Comparison of ENCODE assay signal across 6 cellular contexts in the genomic region with DNA sequence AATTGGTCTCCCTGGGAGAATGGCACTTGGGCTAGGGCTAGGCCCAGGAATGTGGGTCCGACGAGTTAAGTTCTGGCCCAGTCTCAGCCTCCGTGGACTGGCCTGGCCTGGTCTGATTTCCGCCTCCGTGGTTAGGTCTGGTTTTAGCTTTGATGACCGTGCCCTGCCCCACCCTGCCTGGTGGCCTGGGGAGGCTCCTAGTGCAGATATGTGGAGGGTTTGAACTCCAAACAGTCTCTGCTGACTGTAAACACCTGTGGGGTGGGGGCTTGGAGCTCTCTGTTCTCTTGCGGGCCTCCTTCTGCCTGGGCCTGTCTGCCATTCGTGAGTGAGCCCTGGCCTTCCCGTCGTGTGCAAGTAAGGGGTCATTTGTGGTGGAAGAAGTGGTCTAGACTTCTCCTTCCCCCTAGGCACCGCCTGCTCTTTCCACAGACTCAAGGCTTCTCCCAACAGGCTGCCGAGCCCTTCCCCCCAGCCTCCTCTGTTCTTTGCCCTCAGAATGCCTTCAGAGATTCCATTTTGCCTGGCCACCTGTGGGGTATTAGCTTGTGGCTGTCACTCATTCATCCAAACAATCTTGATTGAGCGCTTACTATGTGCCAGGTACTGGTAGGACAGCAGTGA. TPM values are rescaled to one million over a fixed set of nuclear protein-coding genes. Genes with fewer than 3 reads are reported as not detected.
DNase-seq lines count a peak whose midpoint lies in the region; ATAC-seq, FAIRE-seq and TF ChIP-seq lines count a peak whose summit lies in the region.

No MANE protein-coding gene starts in this region.

- peaks cover 0 to 17% (median 6%) of the 10 kb centered on the region in 9 donors for H3K36me3 ChIP-seq in heart left ventricle
- peaks cover 0 to 5% (median 0%) of the 10 kb centered on the region in 3 donors for H3K36me3 ChIP-seq in tibial artery

- H3K9me3 Mint-ChIP-seq in activated T-cell treated with anti-CD3 and anti-CD28 coated beads, Interleukin-2, amount 50 U/mL, for 72 hours = no peaks in the 10 kb centered on the region

- FAIRE-seq in urothelium cell line (lab: Jason Lieb, UNC) = no peak

- no peaks in the 10 kb centered on the region for H3K27me3 Mint-ChIP-seq in activated T-cell treated with anti-CD3 and anti-CD28 coated beads, Interleukin-2, amount 50 U/mL, for 72 hours (ENCODE audit: low read depth)

- no peak for DNase-seq in activated T-cell treated with anti-CD3 and anti-CD28 coated beads, Interleukin-2, amount 50 U/mL, for 72 hours
- DNase-seq in activated T-cell treated with anti-CD3 and anti-CD28 coated beads, Interleukin-2, amount 50 U/mL, for 1 hour = no peak
- DNase-seq in heart left ventricle = peak in 2 of 5 donors; percentile 19 to 55
- no peak for DNase-seq in tibial artery
- DNase-seq in stimulated activated CD4-positive, alpha-beta T cell treated with anti-CD3 and anti-CD28 coated beads, Interleukin-2, amount 100 ng/mL, for 48 hours = no peak
- DNase-seq in urothelium cell line (ENCODE audit: low spot score) = no peak

- H3K9me3 ChIP-seq in heart left ventricle (no peaks in the 10 kb centered on the region), tibial artery (no peaks in the 10 kb centered on the region)

- H3K4me1 Mint-ChIP-seq in activated T-cell treated with anti-CD3 and anti-CD28 coated beads, Interleukin-2, amount 50 U/mL, for 72 hours (ENCODE audit: low read depth) = peaks cover 70% of the 10 kb centered on the region

- no peaks in the 10 kb centered on the region for H3K27me3 ChIP-seq in heart left ventricle
- no peaks in the 10 kb centered on the region for H3K27me3 ChIP-seq in tibial artery

- H3K4me3 ChIP-seq in heart left ventricle (peak overlapping the region; percentile 87 to 100 (median 96)), tibial artery (peak overlapping the region; percentile 89 to 99)

- H3K27ac ChIP-seq in heart left ventricle = peak overlapping the region in 11 of 12 donors; percentile 93 to 99 (median 95)
- H3K27ac ChIP-seq in tibial artery = peak overlapping the region; percentile 99

- peaks cover 22 to 78% (median 57%) of the 10 kb centered on the region in 12 donors for H3K4me1 ChIP-seq in heart left ventricle
- H3K4me1 ChIP-seq in tibial artery = peaks cover 7 to 71% (median 67%) of the 10 kb centered on the region in 4 donors

- WGBS in heart left ventricle, 4 donors = 20 to 36% (median 27%) methylated on average over 9 to 13 of the region's 13 CpGs

- no peak for ATAC-seq in activated T-cell treated with anti-CD3 and anti-CD28 coated beads, Interleukin-2, amount 50 U/mL, for 72 hours (replicated peaks in 1 of 2)
- no peak for ATAC-seq in heart left ventricle

- intact Hi-C loops in heart left ventricle (cut with DNase I) = loop anchor here in 1 of 10 donors (10.0 kb wide), 1 partner anchor 250 kb away; a partner anchor contains a TSS
- intact Hi-C loops in tibial artery (cut with DNase I; ENCODE audit: low total_unique reads) = no loop called here

- H3K27ac Mint-ChIP-seq in activated T-cell treated with anti-CD3 and anti-CD28 coated beads, Interleukin-2, amount 50 U/mL, for 72 hours = peak overlapping the region; percentile 35

- TF ChIP-seq CTCF in heart left ventricle (IDR thresholded peaks at IDR 0.05) = no peak
- TF ChIP-seq CTCF in tibial artery (IDR thresholded peaks at IDR 0.05) = no peak

- H3K36me3 Mint-ChIP-seq in activated T-cell treated with anti-CD3 and anti-CD28 coated beads, Interleukin-2, amount 50 U/mL, for 72 hours (ENCODE audit: insufficient read depth in 2 of 2) = peaks cover 0 to 8% of the 10 kb centered on the region in 2 donors

- no peak for TF ChIP-seq POLR2A in heart left ventricle (IDR thresholded peaks at IDR 0.05)

- H3K4me3 Mint-ChIP-seq in activated T-cell treated with anti-CD3 and anti-CD28 coated beads, Interleukin-2, amount 50 U/mL, for 72 hours = peak overlapping the region; percentile 88 to 92

RNA-seq across cellular contexts. Expression of a gene that starts 1.5 kb away (rescaled TPM):
- total RNA-seq in activated T-cell treated with anti-CD3 and anti-CD28 coated beads, Interleukin-2, amount 50 U/mL, for 72 hours = 10 to 100 TPM; 94.2 to 94.8 TPM
- 100 to 1,000 TPM in 7 of 9 donors, 10 to 100 TPM in 2; 61.6 to 209 (median 129) TPM for total RNA-seq in heart left ventricle
- polyA plus RNA-seq in heart left ventricle = 100 to 1,000 TPM; 132 to 232 TPM

RNA-seq across cellular contexts. Expression of a gene that starts 4.9 kb away (rescaled TPM):
- total RNA-seq in activated T-cell treated with anti-CD3 and anti-CD28 coated beads, Interleukin-2, amount 50 U/mL, for 72 hours = 10 to 100 TPM; 28.2 to 33.8 TPM
- 10 to 100 TPM in 5 of 9 donors, 1 to 10 TPM in 4; 8.9 to 34.0 (median 11.8) TPM for total RNA-seq in heart left ventricle
- polyA plus RNA-seq in heart left ventricle = 10 to 100 TPM in 1 of 2 donors, 1 to 10 TPM in 1; 9.4 to 13.2 TPM

RNA-seq across cellular contexts. Expression of a gene that starts 15.9 kb away (rescaled TPM):
- total RNA-seq in activated T-cell treated with anti-CD3 and anti-CD28 coated beads, Interleukin-2, amount 50 U/mL, for 72 hours = under 1 TPM in 1 of 2 donors, not detected in 1; 0.30 TPM
- total RNA-seq in heart left ventricle = under 1 TPM in 1 of 9 donors, not detected in 8; 0.18 TPM
- polyA plus RNA-seq in heart left ventricle = under 1 TPM; 0.04 to 0.27 TPM

RNA-seq across cellular contexts. Expression of a gene that starts 22.5 kb away (rescaled TPM):
- total RNA-seq in activated T-cell treated with anti-CD3 and anti-CD28 coated beads, Interleukin-2, amount 50 U/mL, for 72 hours = 10 to 100 TPM; 53.0 to 53.8 TPM
- total RNA-seq in heart left ventricle = 10 to 100 TPM; 29.1 to 54.1 (median 40.4) TPM
- polyA plus RNA-seq in heart left ventricle = 10 to 100 TPM; 12.3 to 32.3 TPM

RNA-seq across cellular contexts. Expression of a gene that starts 40.4 kb away (rescaled TPM):
- total RNA-seq in activated T-cell treated with anti-CD3 and anti-CD28 coated beads, Interleukin-2, amount 50 U/mL, for 72 hours = 10 to 100 TPM; 13.6 to 20.4 TPM
- 10 to 100 TPM in 8 of 9 donors, 1 to 10 TPM in 1; 8.9 to 19.2 (median 11.9) TPM for total RNA-seq in heart left ventricle
- 1 to 10 TPM; 4.0 to 6.7 TPM for polyA plus RNA-seq in heart left ventricle
